In genomic region chr11:69327741-69328191, GRCh38 we compare ENCODE assay signal across 1 cellular context.
TF ChIP-seq lines count a peak whose summit lies in the region.

No MANE protein-coding gene starts in this region.

TF ChIP-seq in H1, 55 proteins besides CTCF, POLR2A, EP300 and RAD21 (continued from another document):
- TF ChIP-seq BACH1 (IDR thresholded peaks at IDR 0.05; ENCODE audit: low read length) (no peak), KDM1A (IDR thresholded peaks at IDR 0.05; ENCODE audit: borderline replicate concordance, low read length) (no peak), E2F6 (IDR thresholded peaks at IDR 0.05) (no peak), TAF1 (IDR thresholded peaks at IDR 0.05; ENCODE audit: low read depth, low read length) (no peak), TCF12 (IDR thresholded peaks at IDR 0.05; ENCODE audit: low read depth, low read length) (no peak), USF2 (IDR thresholded peaks at IDR 0.05; ENCODE audit: low read length) (no peak), MAFK (IDR thresholded peaks at IDR 0.05; ENCODE audit: low read depth, low read length) (no peak), NANOG (IDR thresholded peaks at IDR 0.05; ENCODE audit: insufficient read depth, low read depth, low read length, poor library complexity, severe bottlenecking) (no peak), ASH2L (IDR thresholded peaks at IDR 0.05; ENCODE audit: low read length) (no peak), KDM5A (IDR thresholded peaks at IDR 0.05; ENCODE audit: low read length) (no peak), CBX8 (IDR thresholded peaks at IDR 0.05; ENCODE audit: borderline replicate concordance, low read depth, low read length) (no peak), SIRT6 (IDR thresholded peaks at IDR 0.05; ENCODE audit: low read length) (no peak), TAF7 (optimal IDR thresholded peaks at IDR 0.05; ENCODE audit: borderline replicate concordance, low read depth, low read length) (no peak), CHD1 (IDR thresholded peaks at IDR 0.05; ENCODE audit: low read depth, low read length) (no peak), BRCA1 (IDR thresholded peaks at IDR 0.05; ENCODE audit: low read depth, low read length) (no peak), SRF (IDR thresholded peaks at IDR 0.05; ENCODE audit: low read depth, low read length) (no peak), HDAC2 (IDR thresholded peaks at IDR 0.05; ENCODE audit: borderline replicate concordance in 1 of 2, low read depth in 2 of 2, low read length in 2 of 2) (no peak)
